In genomic region chr3:177547953-177548352, GRCh38 we compare ENCODE assay signal across 17 cellular contexts.
DNase-seq lines count a peak whose midpoint lies in the region; ATAC-seq and TF ChIP-seq lines count a peak whose summit lies in the region.
"Had no signal": no experiment of that assay in that cellular context is flagged by ENCODE, and none has a peak within 500 bp of the region (broad histone marks: within the 10 kb centered on the region; RNA-seq: fewer than 3 reads in every experiment).

No MANE protein-coding gene starts in this region.

- intact Hi-C loops in lower lobe of right lung (cut with DNase I), result no loop called here

- TF ChIP-seq CTCF in Loucy (conservative IDR thresholded peaks at IDR 0.05; ENCODE audit: low read length), result no peak
- no peak for TF ChIP-seq CTCF in neural progenitor cell (IDR thresholded peaks at IDR 0.05)
- no peak for TF ChIP-seq CTCF in type B pancreatic cell (conservative IDR thresholded peaks at IDR 0.05)
- no peak for TF ChIP-seq CTCF in lower lobe of right lung (IDR thresholded peaks at IDR 0.05)

- peaks cover 35% of the 10 kb centered on the region for H3K4me1 ChIP-seq in Loucy (ENCODE audit: insufficient read depth, low read length, poor library complexity, severe bottlenecking)
- peaks cover 11% of the 10 kb centered on the region for H3K4me1 ChIP-seq in neural progenitor cell
- H3K4me1 ChIP-seq in lower lobe of right lung, result no peaks in the 10 kb centered on the region

- H2AFZ ChIP-seq in Loucy (ENCODE audit: low read length) (0 out of 2 replicates have a peak overlapping the region, but pooled peaks have one; percentile 13), neural progenitor cell (replicated peaks) (no peak overlapping the region)
- H2AFZ ChIP-seq: GM23248 had no signal

- no peak overlapping the region for H3K4me3 ChIP-seq in Loucy (ENCODE audit: low read length, poor library complexity, severe bottlenecking)
- no peak overlapping the region for H3K4me3 ChIP-seq in neural progenitor cell
- H3K4me3 ChIP-seq in lower lobe of right lung, result no peak overlapping the region
- H3K4me3 ChIP-seq: GM23248 had no signal

- H3K9me3 ChIP-seq in Loucy (ENCODE audit: insufficient read depth, low read depth, low read length) (no peaks in the 10 kb centered on the region), neural progenitor cell (ENCODE audit: low read depth) (no peaks in the 10 kb centered on the region), lower lobe of right lung (no peaks in the 10 kb centered on the region)

- ATAC-seq in lower lobe of right lung, result no peak

- no peak overlapping the region for H3K4me2 ChIP-seq in Loucy (ENCODE audit: low read depth, low read length, poor library complexity, severe bottlenecking)
- H3K4me2 ChIP-seq in neural progenitor cell, result no peak overlapping the region

- no peaks in the 10 kb centered on the region for H3K9me3 Mint-ChIP-seq in activated naive CD4-positive, alpha-beta T cell treated with anti-CD3 and anti-CD28 coated beads, Interleukin-2, amount 50 U/mL, for 24 hours
- peaks cover 3% of the 10 kb centered on the region for H3K9me3 Mint-ChIP-seq in neural progenitor cell
- peaks cover 5% of the 10 kb centered on the region for H3K9me3 Mint-ChIP-seq in type B pancreatic cell

- peaks cover 63% of the 10 kb centered on the region for H3K4me1 Mint-ChIP-seq in activated naive CD4-positive, alpha-beta T cell treated with anti-CD3 and anti-CD28 coated beads, Interleukin-2, amount 50 U/mL, for 24 hours
- peaks cover 38% of the 10 kb centered on the region for H3K4me1 Mint-ChIP-seq in neural progenitor cell
- peaks cover 24% of the 10 kb centered on the region for H3K4me1 Mint-ChIP-seq in type B pancreatic cell (ENCODE audit: unreplicated experiment)

- H3K27me3 Mint-ChIP-seq in activated naive CD4-positive, alpha-beta T cell treated with anti-CD3 and anti-CD28 coated beads, Interleukin-2, amount 50 U/mL, for 24 hours, result no peaks in the 10 kb centered on the region
- H3K27me3 Mint-ChIP-seq in neural progenitor cell (ENCODE audit: insufficient read depth, low read depth) (peaks cover 8% of the 10 kb centered on the region), type B pancreatic cell (peaks cover 3% of the 10 kb centered on the region)

- H4K20me1 ChIP-seq in Loucy (ENCODE audit: insufficient read depth, low read length, poor library complexity, severe bottlenecking) (no peaks in the 10 kb centered on the region), neural progenitor cell (ENCODE audit: low read depth) (no peaks in the 10 kb centered on the region)

- H3K36me3 ChIP-seq in Loucy (ENCODE audit: insufficient read depth, low read length), result no peaks in the 10 kb centered on the region
- no peaks in the 10 kb centered on the region for H3K36me3 ChIP-seq in neural progenitor cell
- H3K36me3 ChIP-seq in lower lobe of right lung, result no peaks in the 10 kb centered on the region

- no peaks in the 10 kb centered on the region for H3K79me2 ChIP-seq in Loucy (ENCODE audit: insufficient read depth, low read length)
- no peaks in the 10 kb centered on the region for H3K79me2 ChIP-seq in neural progenitor cell (ENCODE audit: low read depth)

- peaks cover under 1% of the 10 kb centered on the region; the same call in 1 of the 2 replicates for H3F3A ChIP-seq in Loucy (ENCODE audit: low read depth)
- peaks cover 11% of the 10 kb centered on the region for H3F3A ChIP-seq in neural progenitor cell (ENCODE audit: low read depth)

- no peak overlapping the region for H3K27ac ChIP-seq in neural progenitor cell
- no peak overlapping the region for H3K27ac ChIP-seq in lower lobe of right lung
- H3K27ac ChIP-seq: GM23248 had no signal

- DNase-seq in activated naive CD4-positive, alpha-beta T cell treated with anti-CD3 and anti-CD28 coated beads, Interleukin-2, amount 50 U/mL, for 16 hours, result no peak
- DNase-seq in neural progenitor cell (ENCODE audit: low spot score) (no peak), type B pancreatic cell (ENCODE audit: extremely low spot score, unreplicated experiment) (no peak), lower lobe of right lung (no peak)
- DNase-seq in effector CD4-positive, alpha-beta T cell, result no peak
- DNase-seq: ACHN; DMS79; GM23248; MV-4-11; NCI-H1417; NCI-H1930; NCI-H446; NCI-H69; NK-92 treated with Interleukin-12 subunit alpha and Interleukin-12 subunit beta, amount 100 ng/mL, for 24 hours; SHP77 treated with DMSO at 0.1 percent for 48 hours had no signal

- no peaks in the 10 kb centered on the region for H3K27me3 ChIP-seq in Loucy (ENCODE audit: insufficient read depth, low read length, poor library complexity, severe bottlenecking)
- no peaks in the 10 kb centered on the region for H3K27me3 ChIP-seq in neural progenitor cell
- H3K27me3 ChIP-seq in lower lobe of right lung (ENCODE audit: low read depth), result no peaks in the 10 kb centered on the region

- peak overlapping the region; percentile 68 for H3K27ac Mint-ChIP-seq in activated naive CD4-positive, alpha-beta T cell treated with anti-CD3 and anti-CD28 coated beads, Interleukin-2, amount 50 U/mL, for 24 hours
- H3K27ac Mint-ChIP-seq in neural progenitor cell (peak overlapping the region; percentile 91), type B pancreatic cell (peak overlapping the region; percentile 25)

- H3K9ac ChIP-seq in Loucy (ENCODE audit: low read depth, low read length, poor library complexity, severe bottlenecking), result no peak overlapping the region
- no peak overlapping the region for H3K9ac ChIP-seq in neural progenitor cell
- H3K9ac ChIP-seq: GM23248 had no signal

- peak overlapping the region; percentile 60 for H3K4me3 Mint-ChIP-seq in activated naive CD4-positive, alpha-beta T cell treated with anti-CD3 and anti-CD28 coated beads, Interleukin-2, amount 50 U/mL, for 24 hours
- no peak overlapping the region for H3K4me3 Mint-ChIP-seq in neural progenitor cell
- H3K4me3 Mint-ChIP-seq in type B pancreatic cell, result no peak overlapping the region

- no peaks in the 10 kb centered on the region for H3K36me3 Mint-ChIP-seq in activated naive CD4-positive, alpha-beta T cell treated with anti-CD3 and anti-CD28 coated beads, Interleukin-2, amount 50 U/mL, for 24 hours
- no peaks in the 10 kb centered on the region for H3K36me3 Mint-ChIP-seq in neural progenitor cell
- no peaks in the 10 kb centered on the region for H3K36me3 Mint-ChIP-seq in type B pancreatic cell

- no peaks in the 10 kb centered on the region for H3K9me2 ChIP-seq in Loucy (replicated peaks; ENCODE audit: low read depth, low read length)

Comparison
In these comparisons a context has a peak if more than half of its experiments do, and no peak if none do; other contexts are left out.
1. H3K27ac Mint-ChIP-seq: peak in every context shown above with its lines; median percentile 91 in neural progenitor cell; 68 in activated naive CD4-positive, alpha-beta T cell treated with anti-CD3 and anti-CD28 coated beads, Interleukin-2, amount 50 U/mL, for 24 hours; 25 in type B pancreatic cell.